Comparison of ENCODE assay signal across 28 cellular contexts in genomic region chr15:50024183-50024795, GRCh38.
DNase-seq lines count a peak whose midpoint lies in the region; ATAC-seq and TF ChIP-seq lines count a peak whose summit lies in the region.
"Had no signal": no experiment of that assay in that cellular context is flagged by ENCODE, and none has a peak within 500 bp of the region (broad histone marks: within the 10 kb centered on the region; RNA-seq: fewer than 3 reads in every experiment).

No MANE protein-coding gene starts in this region.

- H3K4me1 ChIP-seq in SK-N-SH (ENCODE audit: control insufficient read depth in 1 of 2, insufficient read depth in 2 of 2, low read depth in 1 of 2, low read length in 1 of 2) (peaks cover 0 to 8% of the 10 kb centered on the region in 2 experiments; a peak in 2 of 4 replicates), rectal smooth muscle tissue (ENCODE audit: control insufficient read depth, insufficient read depth, low read length) (peaks cover 6% of the 10 kb centered on the region), suprapubic skin (peaks cover 6% of the 10 kb centered on the region)
- H3K4me1 ChIP-seq: gastrocnemius medialis, pancreas, right lobe of liver had no signal

- no peak for TF ChIP-seq POLR2A in suprapubic skin (IDR thresholded peaks at IDR 0.05)

- CTCF ChIA-PET in SK-N-SH (lab: Yijun Ruan, JAX): interaction anchor here (0.7 to 2.0 kb wide), 4 partner anchors 20 to 788 kb away, joined by 3 to 9 read pairs (median 6); no protein-coding TSS in a partner anchor

- peaks cover 39 to 54% of the 10 kb centered on the region in 2 donors for H3K36me3 Mint-ChIP-seq in CD14-positive monocyte
- H3K36me3 Mint-ChIP-seq: naive B cell had no signal

- H3K27me3 ChIP-seq in SK-N-SH (ENCODE audit: insufficient read depth): no peaks in the 10 kb centered on the region
- H3K27me3 ChIP-seq in rectal smooth muscle tissue (ENCODE audit: control insufficient read depth, insufficient read depth, low read length): no peaks in the 10 kb centered on the region
- no peaks in the 10 kb centered on the region for H3K27me3 ChIP-seq in suprapubic skin
- H3K27me3 ChIP-seq: gastrocnemius medialis, pancreas, right lobe of liver had no signal

- no peaks in the 10 kb centered on the region for H3K9me3 Mint-ChIP-seq in CD14-positive monocyte
- H3K9me3 Mint-ChIP-seq: activated naive CD4-positive, alpha-beta T cell treated with anti-CD3 and anti-CD28 coated beads for 36 hours; HFFc6; naive B cell had no signal

- no peak for DNase-seq in CD14-positive monocyte (ENCODE audit: low spot score)
- DNase-seq in SK-N-SH: peak; percentile 36
- DNase-seq in fibroblast of the conjunctiva (ENCODE audit: low read depth): peak; percentile 45
- DNase-seq in stimulated activated CD4-positive, alpha-beta T cell treated with anti-CD3 and anti-CD28 coated beads, Interleukin-4, amount 100 ng/mL, for 1 hour: no peak
- DNase-seq in left colon: no peak
- no peak for DNase-seq in suprapubic skin (ENCODE audit: low spot score in 2 of 2)
- DNase-seq in activated CD8-positive, alpha-beta memory T cell treated with anti-CD3 and anti-CD28 coated beads, Interleukin-2, amount 50 U/mL, for 4 hours: no peak
- DNase-seq: activated CD4-positive, alpha-beta T cell treated with anti-CD3 and anti-CD28 coated beads for 4 hours; activated naive CD4-positive, alpha-beta T cell treated with anti-CD3 and anti-CD28 coated beads for 36 hours; activated T-cell treated with anti-CD3 and anti-CD28 coated beads, Interleukin-2, amount 50 U/mL, for 48 hours; dermis blood vessel endothelial cell; DMS79 treated with DMSO at 0.1 percent for 48 hours; gastrocnemius medialis; HFFc6; Karpas-422; naive B cell; NCI-H1092; NCI-H2029 treated with DMSO at 0.1 percent for 48 hours; NCI-H345; NCI-H82; OCI-M1; pancreas; right lobe of liver; SHP77; T-helper 1 cell had no signal

- H4K20me1 ChIP-seq in SK-N-SH (ENCODE audit: insufficient read depth): no peaks in the 10 kb centered on the region

- no peak overlapping the region; a peak in 1 of 4 replicates for H3K4me3 ChIP-seq in SK-N-SH (ENCODE audit: low read depth in 2 of 2, low read length in 1 of 2)
- peak overlapping the region; percentile 7 for H3K4me3 ChIP-seq in rectal smooth muscle tissue (ENCODE audit: low read length)
- no peak overlapping the region for H3K4me3 ChIP-seq in suprapubic skin
- H3K4me3 ChIP-seq: cardiac muscle cell, gastrocnemius medialis, lung, pancreas, right lobe of liver had no signal

- H3K79me2 ChIP-seq in SK-N-SH (ENCODE audit: insufficient read depth): no peaks in the 10 kb centered on the region

- H3K36me3 ChIP-seq in SK-N-SH (replicated peaks in 1 of 2; ENCODE audit: control insufficient read depth in 1 of 2, insufficient read depth in 2 of 2, low read length in 1 of 2) (no peaks in the 10 kb centered on the region), rectal smooth muscle tissue (ENCODE audit: control insufficient read depth, insufficient read depth, low read length) (no peaks in the 10 kb centered on the region), suprapubic skin (no peaks in the 10 kb centered on the region)
- H3K36me3 ChIP-seq: cardiac muscle cell, gastrocnemius medialis, pancreas, right lobe of liver had no signal

- no peak overlapping the region for H3K4me2 ChIP-seq in SK-N-SH

- intact Hi-C loops in CD14-positive monocyte (cut with micrococcal nuclease) (no loop called here), left colon (cut with DNase I, micrococcal nuclease) (no loop called here)

- peak in 1 of 2 experiments; percentile 67; a peak in 2 of 4 replicates for TF ChIP-seq EP300 in SK-N-SH (IDR thresholded peaks at IDR 0.05; ENCODE audit: borderline replicate concordance in 1 of 2, low read depth in 1 of 2, low read length in 1 of 2)
- TF ChIP-seq EP300 in suprapubic skin (IDR thresholded peaks at IDR 0.05): no peak

- H3K27ac Mint-ChIP-seq in CD14-positive monocyte: peak overlapping the region in 6 of 7 donors; percentile 1 to 80 (median 36)
- H3K27ac Mint-ChIP-seq: activated naive CD4-positive, alpha-beta T cell treated with anti-CD3 and anti-CD28 coated beads for 36 hours; HFFc6 had no signal

- TF ChIP-seq CTCF in CD14-positive monocyte (IDR thresholded peaks at IDR 0.05) (no peak), SK-N-SH (IDR thresholded peaks at IDR 0.05) (no peak), suprapubic skin (IDR thresholded peaks at IDR 0.05) (no peak)

- POLR2A ChIA-PET in SK-N-SH (lab: Yijun Ruan, JAX): interaction anchor here (0.8 kb wide), 1 partner anchor 121 kb away, joined by 4 read pairs; no protein-coding TSS in a partner anchor

- WGBS in SK-N-SH (ENCODE audit: low lambda C conversion rate): 25% methylated on average over 6 of the region's 6 CpGs
- WGBS in suprapubic skin: 53% methylated on average over 6 of the region's 6 CpGs

- no peak overlapping the region for H3K9ac ChIP-seq in SK-N-SH
- H3K9ac ChIP-seq in rectal smooth muscle tissue (ENCODE audit: low read length): no peak overlapping the region

- no peak for ATAC-seq in left colon
- ATAC-seq: gastrocnemius medialis, pancreas, right lobe of liver had no signal

- no peak for TF ChIP-seq RAD21 in SK-N-SH (IDR thresholded peaks at IDR 0.05; ENCODE audit: low read length)

- no peaks in the 10 kb centered on the region for H3K9me2 ChIP-seq in SK-N-SH

- H2AFZ ChIP-seq in SK-N-SH (ENCODE audit: low read depth): no peak overlapping the region

- H3K27ac ChIP-seq in SK-N-SH (ENCODE audit: low read depth in 2 of 2, low read length in 1 of 2) (peak overlapping the region in 1 of 2 experiments; percentile 39; a peak in 1 of 4 replicates), rectal smooth muscle tissue (ENCODE audit: low read depth, low read length) (no peak overlapping the region), suprapubic skin (no peak overlapping the region)
- H3K27ac ChIP-seq: cardiac muscle cell, gastrocnemius medialis, pancreas, right lobe of liver had no signal

- H3K9me3 ChIP-seq in SK-N-SH: no peaks in the 10 kb centered on the region
- H3K9me3 ChIP-seq in suprapubic skin: no peaks in the 10 kb centered on the region
- H3K9me3 ChIP-seq: gastrocnemius medialis, pancreas, right lobe of liver had no signal

- H3K4me1 Mint-ChIP-seq in CD14-positive monocyte: no peaks in the 10 kb centered on the region
- H3K4me1 Mint-ChIP-seq: naive B cell had no signal

- H3K4me3 Mint-ChIP-seq in CD14-positive monocyte: no peak overlapping the region
- H3K4me3 Mint-ChIP-seq: activated naive CD4-positive, alpha-beta T cell treated with anti-CD3 and anti-CD28 coated beads for 36 hours; HFFc6; naive B cell had no signal

- no peaks in the 10 kb centered on the region for H3K27me3 Mint-ChIP-seq in CD14-positive monocyte (ENCODE audit: low read depth in 3 of 3)

- H3F3A ChIP-seq in SK-N-SH (replicated peaks; ENCODE audit: insufficient read depth): no peaks in the 10 kb centered on the region

TF ChIP-seq in SK-N-SH, 30 proteins besides CTCF, POLR2A, EP300 and RAD21:
- TF ChIP-seq FOSL2 (IDR thresholded peaks at IDR 0.05; ENCODE audit: borderline replicate concordance, low read depth): no peak
- no peak for TF ChIP-seq POLR2AphosphoS5 (IDR thresholded peaks at IDR 0.05; ENCODE audit: low read depth, low read length)
- no peak for TF ChIP-seq FOXM1 (IDR thresholded peaks at IDR 0.05; ENCODE audit: low read depth)
- TF ChIP-seq MXI1 (IDR thresholded peaks at IDR 0.05; ENCODE audit: low read depth, low read length): peak; percentile 74; the same call in 1 of the 2 replicates

Comparison
In these comparisons a context has a peak if more than half of its experiments do, and no peak if none do; other contexts are left out.
1. DNase-seq: peak in SK-N-SH (single experiment) and fibroblast of the conjunctiva (single experiment); none in CD14-positive monocyte (single experiment), stimulated activated CD4-positive, alpha-beta T cell treated with anti-CD3 and anti-CD28 coated beads, Interleukin-4, amount 100 ng/mL, for 1 hour (single experiment), left colon (0 of 2), suprapubic skin (0 of 2) and activated CD8-positive, alpha-beta memory T cell treated with anti-CD3 and anti-CD28 coated beads, Interleukin-2, amount 50 U/mL, for 4 hours (single experiment).